ENCODE assay signal across 1 cellular context in the genomic region with DNA sequence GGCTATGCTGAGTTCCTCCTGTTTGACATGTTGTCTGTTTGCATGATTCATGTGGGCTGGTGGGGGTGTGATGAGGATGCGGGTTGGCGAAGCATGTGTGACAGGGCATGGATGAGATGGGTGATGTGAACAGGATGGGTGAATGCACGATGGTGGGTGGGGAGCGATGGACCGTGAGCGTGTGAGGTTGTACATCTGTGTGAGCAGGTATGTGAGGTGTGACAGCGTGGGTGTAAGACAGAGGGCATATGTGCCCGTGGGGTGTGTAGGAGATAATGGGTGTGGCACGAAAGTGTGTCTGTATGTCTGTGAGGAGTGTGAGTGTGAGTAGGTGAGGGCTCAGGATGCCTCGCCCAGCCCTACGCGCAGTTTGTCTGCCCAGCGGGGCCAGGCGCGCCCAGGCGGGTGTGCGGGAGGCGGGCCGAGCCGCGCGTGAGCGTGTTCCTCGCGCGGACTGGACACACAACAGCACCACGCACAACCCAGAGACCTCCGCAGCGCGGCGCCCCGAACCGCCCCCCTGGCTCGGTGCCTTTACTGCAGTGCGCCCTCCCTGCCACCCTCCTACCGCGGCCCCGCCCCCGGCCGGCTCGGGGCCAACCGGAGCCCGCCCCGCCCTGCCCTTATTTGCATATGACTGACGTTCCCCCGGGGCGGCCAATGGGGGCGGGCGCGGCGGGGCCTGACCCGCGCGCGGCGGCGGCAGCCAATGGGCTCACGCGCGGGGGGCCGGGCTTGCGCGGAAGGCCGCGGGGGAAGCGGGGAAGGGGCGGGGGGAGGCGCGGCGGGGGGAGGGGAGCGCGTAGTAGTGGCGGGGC.
TF ChIP-seq lines count a peak whose summit lies in the region.

No MANE protein-coding gene starts in this region.

TF ChIP-seq in GM12878, 131 proteins besides CTCF, POLR2A, EP300 and RAD21 (continues in another document):
- no peak for TF ChIP-seq SRF (IDR thresholded peaks at IDR 0.05; ENCODE audit: low read depth in 2 of 2, low read length in 2 of 2)
- TF ChIP-seq SMAD1 (IDR thresholded peaks at IDR 0.05; ENCODE audit: low read depth, partially characterized antibody), result peak; percentile 65
- TF ChIP-seq, protein P1, sequence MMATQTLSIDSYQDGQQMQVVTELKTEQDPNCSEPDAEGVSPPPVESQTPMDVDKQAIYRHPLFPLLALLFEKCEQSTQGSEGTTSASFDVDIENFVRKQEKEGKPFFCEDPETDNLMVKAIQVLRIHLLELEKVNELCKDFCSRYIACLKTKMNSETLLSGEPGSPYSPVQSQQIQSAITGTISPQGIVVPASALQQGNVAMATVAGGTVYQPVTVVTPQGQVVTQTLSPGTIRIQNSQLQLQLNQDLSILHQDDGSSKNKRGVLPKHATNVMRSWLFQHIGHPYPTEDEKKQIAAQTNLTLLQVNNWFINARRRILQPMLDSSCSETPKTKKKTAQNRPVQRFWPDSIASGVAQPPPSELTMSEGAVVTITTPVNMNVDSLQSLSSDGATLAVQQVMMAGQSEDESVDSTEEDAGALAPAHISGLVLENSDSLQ (IDR thresholded peaks at IDR 0.05), result peak; percentile 87
- TF ChIP-seq, protein P2, sequence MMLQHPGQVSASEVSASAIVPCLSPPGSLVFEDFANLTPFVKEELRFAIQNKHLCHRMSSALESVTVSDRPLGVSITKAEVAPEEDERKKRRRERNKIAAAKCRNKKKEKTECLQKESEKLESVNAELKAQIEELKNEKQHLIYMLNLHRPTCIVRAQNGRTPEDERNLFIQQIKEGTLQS (IDR thresholded peaks at IDR 0.05; ENCODE audit: borderline replicate concordance, extremely low read depth, low read depth, low read length), result no peak
- peak; percentile 47; the same call in 1 of the 2 replicates for TF ChIP-seq ZBED1 (IDR thresholded peaks at IDR 0.05; ENCODE audit: borderline replicate concordance)
- TF ChIP-seq HDGF (IDR thresholded peaks at IDR 0.05), result peak; percentile 100
- peak; percentile 37 for TF ChIP-seq SP1 (IDR thresholded peaks at IDR 0.05; ENCODE audit: low read depth, low read length)
- peak; percentile 58; the same call in 1 of the 2 replicates for TF ChIP-seq FOXK2 (IDR thresholded peaks at IDR 0.05)
- peak; percentile 76 for TF ChIP-seq RELB (IDR thresholded peaks at IDR 0.05; ENCODE audit: low read depth)
- no peak for TF ChIP-seq SKIL (IDR thresholded peaks at IDR 0.05; ENCODE audit: low read depth, poor library complexity, severe bottlenecking)
- peak; percentile 97 for TF ChIP-seq BACH1 (IDR thresholded peaks at IDR 0.05; ENCODE audit: borderline replicate concordance)
- 0 out of 2 replicates have a peak, but pooled peaks have one; percentile 45 for TF ChIP-seq RFX5 (IDR thresholded peaks at IDR 0.05; ENCODE audit: low read depth, low read length)
- peak in 1 of 2 experiments; percentile 53; a peak in 2 of 4 replicates for TF ChIP-seq BHLHE40 (IDR thresholded peaks at IDR 0.05; ENCODE audit: borderline replicate concordance in 1 of 2, low read depth in 2 of 2, low read length in 1 of 2)
- TF ChIP-seq GATAD2B (conservative IDR thresholded peaks at IDR 0.05; ENCODE audit: low read depth), result peak; percentile 92
- peak; percentile 89 for TF ChIP-seq LARP7 (IDR thresholded peaks at IDR 0.05)
- TF ChIP-seq NR2C1 (IDR thresholded peaks at IDR 0.05), result peak; percentile 52
- TF ChIP-seq PBX3 (IDR thresholded peaks at IDR 0.05; ENCODE audit: insufficient replicate concordance, low read depth, low read length), result peak; percentile 73
- peak; percentile 48; the same call in 1 of the 2 replicates for TF ChIP-seq CHD4 (IDR thresholded peaks at IDR 0.05)
- peak; percentile 20; the same call in 1 of the 2 replicates for TF ChIP-seq IRF4 (IDR thresholded peaks at IDR 0.05; ENCODE audit: low read depth, low read length)
- TF ChIP-seq BMI1 (IDR thresholded peaks at IDR 0.05; ENCODE audit: borderline replicate concordance), result peak; percentile 36; the same call in 1 of the 2 replicates
- peak; percentile 90 for TF ChIP-seq MLLT1 (IDR thresholded peaks at IDR 0.05)
- TF ChIP-seq MXI1 (IDR thresholded peaks at IDR 0.05; ENCODE audit: low read depth, low read length), result 0 out of 2 replicates have a peak, but pooled peaks have one; percentile 6
- no peak for TF ChIP-seq HCFC1 (IDR thresholded peaks at IDR 0.05; ENCODE audit: low read length)
- TF ChIP-seq NKRF (conservative IDR thresholded peaks at IDR 0.05), result peak; percentile 83
- peak; percentile 82 for TF ChIP-seq DPF2 (IDR thresholded peaks at IDR 0.05)
- TF ChIP-seq EGR1 (IDR thresholded peaks at IDR 0.05; ENCODE audit: borderline replicate concordance in 1 of 2, low read depth in 2 of 2, low read length in 2 of 2), result peak in 1 of 2 experiments; percentile 70; a peak in 2 of 3 replicates
- peak; percentile 80 for TF ChIP-seq MTA2 (IDR thresholded peaks at IDR 0.05; ENCODE audit: low read depth)
- TF ChIP-seq PAX5 (IDR thresholded peaks at IDR 0.05; ENCODE audit: borderline replicate concordance, low read depth, low read length), result peak; percentile 74; the same call in 1 of the 2 replicates
- peak; percentile 23; the same call in 1 of the 2 replicates for TF ChIP-seq ZNF217 (IDR thresholded peaks at IDR 0.05)
- no peak for TF ChIP-seq TBL1XR1 (IDR thresholded peaks at IDR 0.05; ENCODE audit: low read depth, low read length)
- TF ChIP-seq BCLAF1 (IDR thresholded peaks at IDR 0.05), result no peak
- peak; percentile 52 to 72; a peak in 2 of 4 replicates for TF ChIP-seq IKZF2 (IDR thresholded peaks at IDR 0.05)
- no peak for TF ChIP-seq TCF7 (IDR thresholded peaks at IDR 0.05; ENCODE audit: borderline replicate concordance)
- TF ChIP-seq CREM (IDR thresholded peaks at IDR 0.05; ENCODE audit: low read depth), result no peak
- no peak for TF ChIP-seq RBBP5 (conservative IDR thresholded peaks at IDR 0.05)
- TF ChIP-seq RUNX3 (IDR thresholded peaks at IDR 0.05; ENCODE audit: low read length), result peak; percentile 51
- no peak for TF ChIP-seq ASH2L (IDR thresholded peaks at IDR 0.05; ENCODE audit: borderline replicate concordance, low read depth)
- TF ChIP-seq IRF5 (IDR thresholded peaks at IDR 0.05; ENCODE audit: borderline replicate concordance), result 0 out of 2 replicates have a peak, but pooled peaks have one; percentile 14
- TF ChIP-seq POU2F2 (IDR thresholded peaks at IDR 0.05; ENCODE audit: borderline replicate concordance, low read depth, low read length), result peak; percentile 83; the same call in 1 of the 3 replicates
- TF ChIP-seq IKZF1 (conservative IDR thresholded peaks at IDR 0.05), result peak; percentile 63
- TF ChIP-seq ZNF384 (IDR thresholded peaks at IDR 0.05; ENCODE audit: borderline replicate concordance, low read depth, low read length), result no peak
- TF ChIP-seq TAF1 (IDR thresholded peaks at IDR 0.05; ENCODE audit: borderline replicate concordance, low read depth, low read length), result peak; percentile 21; the same call in 1 of the 2 replicates
- TF ChIP-seq MEF2B (IDR thresholded peaks at IDR 0.05; ENCODE audit: partially characterized antibody, poor library complexity, severe bottlenecking), result peak; percentile 34
- peak; percentile 41; the same call in 1 of the 2 replicates for TF ChIP-seq POLR2AphosphoS5 (IDR thresholded peaks at IDR 0.05; ENCODE audit: low read length)
- TF ChIP-seq BCL11A (IDR thresholded peaks at IDR 0.05; ENCODE audit: low read depth, low read length), result no peak
- TF ChIP-seq ZNF207 (IDR thresholded peaks at IDR 0.05; ENCODE audit: borderline replicate concordance), result peak; percentile 79; the same call in 1 of the 2 replicates
- peak; percentile 67; the same call in 1 of the 2 replicates for TF ChIP-seq MTA3 (IDR thresholded peaks at IDR 0.05; ENCODE audit: borderline replicate concordance, low read length)
- peak; percentile 75 for TF ChIP-seq SMARCA5 (IDR thresholded peaks at IDR 0.05)
- TF ChIP-seq HDAC2 (IDR thresholded peaks at IDR 0.05), result no peak
